ENCODE assay signal across 11 cellular contexts in genomic region chr13:44271915-44272341, GRCh38.
DNase-seq lines count a peak whose midpoint lies in the region; ATAC-seq and TF ChIP-seq lines count a peak whose summit lies in the region.
"Had no signal": no experiment of that assay in that cellular context is flagged by ENCODE, and none has a peak within 500 bp of the region (broad histone marks: within the 10 kb centered on the region; RNA-seq: fewer than 3 reads in every experiment).

No MANE protein-coding gene starts in this region.

- TF ChIP-seq CTCF in fibroblast of the aortic adventitia (IDR thresholded peaks at IDR 0.05; ENCODE audit: insufficient read depth, low read length) (no peak), osteoblast (IDR thresholded peaks at IDR 0.05; ENCODE audit: extremely low read depth, low read depth, low read length) (no peak)

- H3K9me3 ChIP-seq in osteoblast (ENCODE audit: low read depth, low read length) = no peaks in the 10 kb centered on the region
- H3K9me3 ChIP-seq in aorta (ENCODE audit: control insufficient read depth, low read length) = no peaks in the 10 kb centered on the region
- H3K9me3 ChIP-seq: adrenal gland had no signal

- H3K4me1 ChIP-seq in osteoblast (ENCODE audit: insufficient read depth, low read length) = peaks cover 56% of the 10 kb centered on the region
- H3K4me1 ChIP-seq in aorta (ENCODE audit: control insufficient read depth in 1 of 2, insufficient read depth in 2 of 2, low read length in 2 of 2) = peaks cover 5 to 14% of the 10 kb centered on the region in 2 donors

- 7 to 13% methylated on average over 1 of the region's 1 CpG for WGBS in aorta, 2 donors

- H3K27me3 ChIP-seq in osteoblast (ENCODE audit: insufficient read depth, low read length) (no peaks in the 10 kb centered on the region), aorta (ENCODE audit: control insufficient read depth in 1 of 2, insufficient read depth in 2 of 2, low read length in 1 of 2) (no peaks in the 10 kb centered on the region)
- H3K27me3 ChIP-seq: adrenal gland had no signal

- no peaks in the 10 kb centered on the region for H3K79me2 ChIP-seq in osteoblast (ENCODE audit: insufficient read depth, low read length)

- H3K27ac ChIP-seq in osteoblast (ENCODE audit: low read depth, low read length) = peak overlapping the region; percentile 84
- peak overlapping the region; percentile 6 to 98 for H3K27ac ChIP-seq in aorta (ENCODE audit: low read depth in 1 of 2, low read length in 2 of 2)
- H3K27ac ChIP-seq: SK-N-MC had no signal

- H3K36me3 ChIP-seq in osteoblast (ENCODE audit: insufficient read depth, low read length) (no peaks in the 10 kb centered on the region), aorta (ENCODE audit: control insufficient read depth in 1 of 2, insufficient read depth in 2 of 2, low read length in 1 of 2) (no peaks in the 10 kb centered on the region)
- H3K36me3 ChIP-seq: adrenal gland had no signal

- ATAC-seq in Right ventricle myocardium inferior (peak; percentile 48), aorta (ENCODE audit: low FRiP score) (peak; percentile 73)

- H3K4me2 ChIP-seq in osteoblast (ENCODE audit: insufficient read depth, low read length) = peak overlapping the region; percentile 12

- no peak for DNase-seq in Right ventricle myocardium inferior (ENCODE audit: missing footprints)
- DNase-seq in cardiac septum (ENCODE audit: low spot score) = no peak
- peak; percentile 50 for DNase-seq in fibroblast of the aortic adventitia (ENCODE audit: low read depth)
- DNase-seq in osteoblast (ENCODE audit: insufficient read length, low spot score, missing footprints) = peak; percentile 45
- peak in 1 of 2 donors; percentile 55 for DNase-seq in aorta
- DNase-seq in NCI-H226 = no peak
- DNase-seq in NCI-H524 treated with DMSO at 0.1 percent for 48 hours (lab: John Stamatoyannopoulos, UW) = no peak
- DNase-seq in NCI-H345 treated with DMSO at 0.1 percent for 48 hours (lab: John Stamatoyannopoulos, UW; ENCODE audit: unreplicated experiment) = no peak
- DNase-seq: activated CD4-positive, alpha-beta T cell treated with anti-CD3 and anti-CD28 coated beads, Interleukin-2, amount 10 ng/mL, durations not matched to agents 24 days and 14 days had no signal

- H2AFZ ChIP-seq in osteoblast (ENCODE audit: low read length) = peak overlapping the region; percentile 63

- intact Hi-C loops in Right ventricle myocardium inferior (cut with DNase I) (no loop called here), cardiac septum (cut with DNase I) (loop anchor here (2.0 kb wide), 1 partner anchor 39 kb away; no protein-coding TSS in a partner anchor), aorta (cut with DNase I) (loop anchor here (2.0 to 5.0 kb wide), 3 partner anchors 27 to 163 kb away; no protein-coding TSS in a partner anchor)

- H4K20me1 ChIP-seq in osteoblast (ENCODE audit: insufficient read depth, low read length) = no peaks in the 10 kb centered on the region

- H3K4me3 ChIP-seq in fibroblast of the aortic adventitia (ENCODE audit: low read depth, low read length) (no peak overlapping the region), osteoblast (ENCODE audit: insufficient read depth, low read length) (no peak overlapping the region), aorta (ENCODE audit: low read length in 2 of 2) (no peak overlapping the region)
- H3K4me3 ChIP-seq: adrenal gland, SK-N-MC had no signal

Comparison
In these comparisons a context has a peak if more than half of its experiments do, and no peak if none do; other contexts are left out.
1. DNase-seq: peak in fibroblast of the aortic adventitia (single experiment) and osteoblast (single experiment); none in Right ventricle myocardium inferior (single experiment), cardiac septum (single experiment), NCI-H226 (single experiment), NCI-H524 treated with DMSO at 0.1 percent for 48 hours (single experiment) and NCI-H345 treated with DMSO at 0.1 percent for 48 hours (single experiment).